8 cellular contexts compared by ENCODE assay signal in genomic region chr11:131688056-131688693, GRCh38.
DNase-seq lines count a peak whose midpoint lies in the region; ATAC-seq and TF ChIP-seq lines count a peak whose summit lies in the region.

No MANE protein-coding gene starts in this region.

- DNase-seq in NCI-H748 (lab: John Stamatoyannopoulos, UW; ENCODE audit: unreplicated experiment): peak; percentile 48
- no peak for DNase-seq in NCI-H748 treated with DMSO at 0.1 percent for 48 hours (lab: John Stamatoyannopoulos, UW)
- DNase-seq in KG1 (lab: John Stamatoyannopoulos, UW): peak; percentile 15
- peak; percentile 37 for DNase-seq in activated CD4-positive, alpha-beta memory T cell treated with anti-CD3 and anti-CD28 coated beads, Interleukin-2, amount 10 ng/mL, durations not matched to agents 7 days and 5 days
- peak; percentile 72 for DNase-seq in Right ventricle myocardium superior
- DNase-seq in psoas muscle: peak; percentile 51 to 72
- no peak for DNase-seq in A172 (ENCODE audit: low spot score)

- POLR2A ChIA-PET in activated CD4-positive, alpha-beta memory T cell treated with anti-CD3 and anti-CD28 coated beads, Interleukin-2, amount 10 ng/mL, durations not matched to agents 7 days and 5 days (lab: Charles Lee): no interaction called here

- peak; percentile 86 for ATAC-seq in GM21515 (IDR thresholded peaks at IDR 0.05; ENCODE audit: unreplicated experiment)
- peak; percentile 81 for ATAC-seq in Right ventricle myocardium superior (ENCODE audit: poor library complexity)
- peak; percentile 36 to 84 (median 66) for ATAC-seq in psoas muscle

- intact Hi-C loops in Right ventricle myocardium superior (cut with DNase I) (no loop called here), psoas muscle (cut with DNase I) (no loop called here)

- TF ChIP-seq CTCF in psoas muscle (IDR thresholded peaks at IDR 0.05): peak; percentile 64

- H3K9me3 Mint-ChIP-seq in activated CD4-positive, alpha-beta memory T cell treated with anti-CD3 and anti-CD28 coated beads, Interleukin-2, amount 10 ng/mL, durations not matched to agents 7 days and 5 days: no peaks in the 10 kb centered on the region

- H3K4me3 Mint-ChIP-seq in activated CD4-positive, alpha-beta memory T cell treated with anti-CD3 and anti-CD28 coated beads, Interleukin-2, amount 10 ng/mL, durations not matched to agents 7 days and 5 days: no peak overlapping the region

- H3K4me1 Mint-ChIP-seq in activated CD4-positive, alpha-beta memory T cell treated with anti-CD3 and anti-CD28 coated beads, Interleukin-2, amount 10 ng/mL, durations not matched to agents 7 days and 5 days: peaks cover 2% of the 10 kb centered on the region

- 9 to 14% (median 11%) methylated on average over 32 to 34 of the region's 34 CpGs for WGBS in psoas muscle, 3 donors

- CTCF ChIA-PET in activated CD4-positive, alpha-beta memory T cell treated with anti-CD3 and anti-CD28 coated beads, Interleukin-2, amount 10 ng/mL, durations not matched to agents 7 days and 5 days (lab: Charles Lee): interaction anchor here (0.6 to 2.6 kb wide), 5 partner anchors 10 to 1361 kb away, joined by 3 to 13 read pairs (median 3); no protein-coding TSS in a partner anchor

- no peak overlapping the region for H3K27ac Mint-ChIP-seq in activated CD4-positive, alpha-beta memory T cell treated with anti-CD3 and anti-CD28 coated beads, Interleukin-2, amount 10 ng/mL, durations not matched to agents 7 days and 5 days

- H3K9me3 ChIP-seq in psoas muscle: no peaks in the 10 kb centered on the region

- peak overlapping the region; percentile 32 for H3K4me3 ChIP-seq in psoas muscle

- no peaks in the 10 kb centered on the region for H3K36me3 ChIP-seq in psoas muscle (ENCODE audit: insufficient read depth in 1 of 2, low read depth in 1 of 2)

- H3K36me3 Mint-ChIP-seq in activated CD4-positive, alpha-beta memory T cell treated with anti-CD3 and anti-CD28 coated beads, Interleukin-2, amount 10 ng/mL, durations not matched to agents 7 days and 5 days (ENCODE audit: low read depth): no peaks in the 10 kb centered on the region

- no peaks in the 10 kb centered on the region for H3K4me1 ChIP-seq in psoas muscle

- H3K27me3 Mint-ChIP-seq in activated CD4-positive, alpha-beta memory T cell treated with anti-CD3 and anti-CD28 coated beads, Interleukin-2, amount 10 ng/mL, durations not matched to agents 7 days and 5 days: no peaks in the 10 kb centered on the region

- peaks cover 0 to 15% (median 0%) of the 10 kb centered on the region in 3 donors for H3K27me3 ChIP-seq in psoas muscle (ENCODE audit: insufficient read depth in 3 of 3, low read length in 2 of 3)

- no peak overlapping the region for H3K27ac ChIP-seq in psoas muscle

Comparison
In these comparisons a context has a peak if more than half of its experiments do, and no peak if none do; other contexts are left out.
1. DNase-seq: peak in NCI-H748 (single experiment), KG1 (single experiment), activated CD4-positive, alpha-beta memory T cell treated with anti-CD3 and anti-CD28 coated beads, Interleukin-2, amount 10 ng/mL, durations not matched to agents 7 days and 5 days (single experiment), Right ventricle myocardium superior (single experiment) and psoas muscle (2 of 2); none in NCI-H748 treated with DMSO at 0.1 percent for 48 hours (single experiment) and A172 (single experiment).
2. Peak in every context shown above with its lines, with median percentiles within 50 percentile points of each other: ATAC-seq.